In the genomic region with DNA sequence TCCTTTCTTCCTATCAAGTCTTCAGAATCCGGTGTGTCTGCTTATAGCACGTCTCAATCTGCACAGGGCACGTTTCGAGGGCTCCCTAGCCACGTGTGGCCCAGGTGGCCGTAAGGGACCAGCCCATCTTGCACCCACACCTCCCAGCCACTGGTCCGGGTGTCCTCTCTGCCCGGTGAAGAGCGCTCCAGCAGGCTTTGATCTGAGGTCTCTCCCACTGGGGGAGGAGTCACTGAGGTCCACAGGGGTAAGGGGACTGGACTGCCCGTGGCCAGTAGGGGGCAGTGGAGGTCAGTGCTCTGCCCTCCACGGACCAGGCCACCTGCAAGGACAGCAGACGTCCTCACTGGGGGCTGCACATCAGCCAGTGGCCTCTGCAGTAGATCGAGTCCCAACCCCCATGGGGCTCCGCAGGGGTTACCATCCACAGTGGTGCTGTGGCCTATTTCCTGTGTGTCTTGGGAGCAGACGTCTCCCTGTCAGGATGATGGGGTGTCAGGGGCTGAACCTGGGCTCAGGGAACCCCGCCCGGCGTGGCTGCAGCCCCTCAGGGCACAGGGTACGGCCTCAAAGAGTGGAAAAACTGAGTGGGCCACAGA, we compare ENCODE assay signal across 8 cellular contexts.
DNase-seq lines count a peak whose midpoint lies in the region; ATAC-seq, FAIRE-seq and TF ChIP-seq lines count a peak whose summit lies in the region.

No MANE protein-coding gene starts in this region.

- POLR2A ChIA-PET in GM12878 (lab: Charles Lee): no interaction called here

- H3K27ac ChIP-seq in GM12878 (ENCODE audit: control insufficient read depth, insufficient read depth): no peak overlapping the region

- ATAC-seq in GM12878: peak; percentile 93
- no peak for ATAC-seq in HG03175 (IDR thresholded peaks at IDR 0.05; ENCODE audit: unreplicated experiment)
- no peak for ATAC-seq in GM21381 (IDR thresholded peaks at IDR 0.05; ENCODE audit: unreplicated experiment)

- WGBS in GM12878 (ENCODE audit: insufficient coverage, insufficient replicate concordance, low lambda C conversion rate, missing lambda C conversion rate): 24% methylated on average over 19 of the region's 19 CpGs

- no peaks in the 10 kb centered on the region for H3K9me3 ChIP-seq in GM12878 (replicated peaks; ENCODE audit: control insufficient read depth, insufficient read depth, low read length)

- SMC1A ChIA-PET in GM12878 (lab: Charles Lee; ENCODE audit: uncharacterized antibody, unreplicated experiment): no interaction called here

- no peaks in the 10 kb centered on the region for H3K79me2 ChIP-seq in GM12878 (ENCODE audit: control insufficient read depth, insufficient read depth, low read length)

- in situ Hi-C loops in GM12878 (cut with MboI): no loop called here

- no peaks in the 10 kb centered on the region; the same call in 1 of the 2 replicates for H3K4me1 ChIP-seq in GM12878 (ENCODE audit: control insufficient read depth, insufficient read depth, low read length)

- no peak overlapping the region for H2AFZ ChIP-seq in GM12878 (ENCODE audit: control insufficient read depth, low read depth, low read length)

- RAD21 ChIA-PET in GM12878 (lab: Charles Lee; ENCODE audit: unreplicated experiment): no interaction called here

- CTCF ChIA-PET in GM12878 (lab: Yijun Ruan, JAX): no interaction called here

- BruUV-seq in GM12878 (replicated peaks; lab: Mats Ljungman, UMichigan): no TSS peak

- no peaks in the 10 kb centered on the region for H4K20me1 ChIP-seq in GM12878 (ENCODE audit: control insufficient read depth, insufficient read depth)

- H3K4me2 ChIP-seq in GM12878 (ENCODE audit: control insufficient read depth, insufficient read depth): no peak overlapping the region

- intact Hi-C loops in GM12878 (cut with micrococcal nuclease; ENCODE audit: unreplicated experiment): no loop called here

- TF ChIP-seq RAD21 in GM12878 (IDR thresholded peaks at IDR 0.05; ENCODE audit: insufficient read depth, low read depth, low read length): peak; percentile 44

- TF ChIP-seq CTCF in GM12878 (IDR thresholded peaks at IDR 0.05 in 2 of 3, conservative IDR thresholded peaks at IDR 0.05 in 1 of 3; ENCODE audit: control insufficient read depth in 2 of 3, extremely low read depth in 1 of 3, insufficient read depth in 1 of 3, low read depth in 3 of 3, low read length in 3 of 3): peak; percentile 56 to 81 (median 67)

- no peak for FAIRE-seq in GM12878 (lab: Jason Lieb, UNC)

- TF ChIP-seq EP300 in GM12878 (IDR thresholded peaks at IDR 0.05; ENCODE audit: borderline replicate concordance in 1 of 2, control insufficient read depth in 1 of 2, low read depth in 2 of 2, low read length in 2 of 2): no peak

- no peak overlapping the region for H3K9ac ChIP-seq in GM12878 (ENCODE audit: control insufficient read depth, insufficient read depth, low read length)

- TF ChIP-seq POLR2A in GM12878 (IDR thresholded peaks at IDR 0.05; ENCODE audit: low read depth, low read length): no peak

- H3K4me3 ChIP-seq in GM12878: no peak overlapping the region

- no peaks in the 10 kb centered on the region for H3K36me3 ChIP-seq in GM12878 (ENCODE audit: control insufficient read depth in 2 of 2, insufficient read depth in 2 of 2, low read length in 1 of 2)

- peak; percentile 28 for DNase-seq in DMS53 treated with DMSO at 0.1 percent for 48 hours (lab: John Stamatoyannopoulos, UW; ENCODE audit: unreplicated experiment)
- peak in 59 of 76 experiments; percentile 8 to 73 (median 44) for DNase-seq in HUDEP-2 (lab: John Stamatoyannopoulos, UW; ENCODE audit: unreplicated experiment in 76 of 76)
- peak; percentile 61 for DNase-seq in SHP77 treated with DMSO at 0.1 percent for 48 hours (lab: John Stamatoyannopoulos, UW)
- no peak for DNase-seq in GM12878 (ENCODE audit: low read depth, low spot score)
- peak; percentile 54 for DNase-seq in iris pigment epithelial cell (ENCODE audit: low read depth)
- peak; percentile 17 to 48 for DNase-seq in stimulated activated CD4-positive, alpha-beta T cell treated with anti-CD3 and anti-CD28 coated beads, Interleukin-4, amount 100 ng/mL, for 4 hours

- no peaks in the 10 kb centered on the region for H3K27me3 ChIP-seq in GM12878 (replicated peaks in 1 of 2; ENCODE audit: control insufficient read depth in 2 of 2, insufficient read depth in 2 of 2, low read length in 1 of 2)

TF ChIP-seq in GM12878, 131 proteins besides CTCF, POLR2A, EP300 and RAD21:
- TF ChIP-seq SMC3 (IDR thresholded peaks at IDR 0.05; ENCODE audit: borderline replicate concordance, low read length): 0 out of 2 replicates have a peak, but pooled peaks have one; percentile 7
- TF ChIP-seq SMARCA5 (IDR thresholded peaks at IDR 0.05): 0 out of 2 replicates have a peak, but pooled peaks have one; percentile 16
- TF ChIP-seq CHD2 (IDR thresholded peaks at IDR 0.05; ENCODE audit: borderline replicate concordance, low read depth, low read length): no peak
- TF ChIP-seq, protein P1, sequence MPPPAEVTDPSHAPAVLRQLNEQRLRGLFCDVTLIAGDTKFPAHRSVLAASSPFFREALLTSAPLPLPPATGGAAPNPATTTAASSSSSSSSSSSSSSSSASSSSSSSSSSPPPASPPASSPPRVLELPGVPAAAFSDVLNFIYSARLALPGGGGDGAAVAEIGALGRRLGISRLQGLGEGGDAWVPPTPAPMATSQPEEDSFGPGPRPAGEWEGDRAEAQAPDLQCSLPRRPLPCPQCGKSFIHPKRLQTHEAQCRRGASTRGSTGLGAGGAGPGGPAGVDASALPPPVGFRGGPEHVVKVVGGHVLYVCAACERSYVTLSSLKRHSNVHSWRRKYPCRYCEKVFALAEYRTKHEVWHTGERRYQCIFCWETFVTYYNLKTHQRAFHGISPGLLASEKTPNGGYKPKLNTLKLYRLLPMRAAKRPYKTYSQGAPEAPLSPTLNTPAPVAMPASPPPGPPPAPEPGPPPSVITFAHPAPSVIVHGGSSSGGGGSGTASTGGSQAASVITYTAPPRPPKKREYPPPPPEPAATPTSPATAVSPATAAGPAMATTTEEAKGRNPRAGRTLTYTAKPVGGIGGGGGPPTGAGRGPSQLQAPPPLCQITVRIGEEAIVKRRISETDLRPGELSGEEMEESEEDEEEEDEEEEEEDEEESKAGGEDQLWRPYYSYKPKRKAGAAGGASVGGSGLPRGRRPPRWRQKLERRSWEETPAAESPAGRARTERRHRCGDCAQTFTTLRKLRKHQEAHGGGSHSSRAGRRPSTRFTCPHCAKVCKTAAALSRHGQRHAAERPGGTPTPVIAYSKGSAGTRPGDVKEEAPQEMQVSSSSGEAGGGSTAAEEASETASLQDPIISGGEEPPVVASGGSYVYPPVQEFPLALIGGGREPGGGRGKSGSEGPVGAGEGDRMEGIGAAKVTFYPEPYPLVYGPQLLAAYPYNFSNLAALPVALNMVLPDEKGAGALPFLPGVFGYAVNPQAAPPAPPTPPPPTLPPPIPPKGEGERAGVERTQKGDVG (CRISPR knock-in tag; IDR thresholded peaks at IDR 0.05): no peak
